In genomic region chr19:19217110-19217509, GRCh38 we compare ENCODE assay signal across 11 cellular contexts. TPM values are rescaled to one million over a fixed set of nuclear protein-coding genes. Genes with fewer than 3 reads are reported as not detected.
A peak's percentile ranks its signal among the peaks of the same experiment; 100 is the strongest.
DNase-seq lines count a peak whose midpoint lies in the region; ATAC-seq and TF ChIP-seq lines count a peak whose summit lies in the region.
"Had no signal": no experiment of that assay in that cellular context is flagged by ENCODE, and none has a peak within 500 bp of the region (broad histone marks: within the 10 kb centered on the region; RNA-seq: fewer than 3 reads in every experiment).

No MANE protein-coding gene starts in this region.

- CTCF ChIA-PET in HCT116 (lab: Charles Lee) = no interaction called here
- CTCF ChIA-PET in PC-3 (lab: Charles Lee) = no interaction called here

- peak; percentile 76 for ATAC-seq in HCT116
- peak; percentile 29; the same call in 1 of the 2 replicates for ATAC-seq in PC-3
- ATAC-seq in GM19397 (IDR thresholded peaks at IDR 0.05; ENCODE audit: unreplicated experiment) = no peak
- ATAC-seq in HG02678 (IDR thresholded peaks at IDR 0.05; ENCODE audit: unreplicated experiment) = no peak
- ATAC-seq: gastrocnemius medialis had no signal

- H3K9ac ChIP-seq in HCT116 (ENCODE audit: low read length) (no peak overlapping the region), PC-3 (ENCODE audit: low read length) (no peak overlapping the region), fibroblast of lung (ENCODE audit: insufficient read depth, low read length) (no peak overlapping the region)

- intact Hi-C loops in HCT116 (cut with micrococcal nuclease) = no loop called here
- intact Hi-C loops in PC-3 (cut with micrococcal nuclease) = no loop called here

- H3K4me1 ChIP-seq in HCT116 (ENCODE audit: control insufficient read depth in 1 of 2, insufficient read depth in 2 of 2, low read length in 2 of 2) (peaks cover 5 to 8% of the 10 kb centered on the region in 2 experiments; a peak in 2 of 4 replicates), PC-3 (ENCODE audit: insufficient read depth, low read length) (no peaks in the 10 kb centered on the region), fibroblast of lung (ENCODE audit: control insufficient read depth, extremely low read depth, insufficient read depth, low read length) (no peaks in the 10 kb centered on the region), Peyer's patch (no peaks in the 10 kb centered on the region)
- H3K4me1 ChIP-seq: gastrocnemius medialis had no signal

- H3K9me2 ChIP-seq in HCT116 (ENCODE audit: insufficient read depth) (no peaks in the 10 kb centered on the region), PC-3 (replicated peaks; ENCODE audit: low read length) (no peaks in the 10 kb centered on the region)

- no peaks in the 10 kb centered on the region for H3K9me3 Mint-ChIP-seq in activated T-cell treated with anti-CD3 and anti-CD28 coated beads, Interleukin-2, amount 50 U/mL, for 24 hours

- H3K27me3 ChIP-seq in HCT116 (ENCODE audit: insufficient read depth, low read length) = no peaks in the 10 kb centered on the region
- peaks cover under 1% of the 10 kb centered on the region; the same call in 1 of the 2 replicates for H3K27me3 ChIP-seq in PC-3 (ENCODE audit: low read length)
- peaks cover 12% of the 10 kb centered on the region for H3K27me3 ChIP-seq in fibroblast of lung (ENCODE audit: control insufficient read depth, insufficient read depth, low read length)
- H3K27me3 ChIP-seq in Peyer's patch = peaks cover 0 to 12% of the 10 kb centered on the region in 2 donors

- no peak overlapping the region for H3K27ac ChIP-seq in HCT116 (ENCODE audit: low read depth, low read length)
- H3K27ac ChIP-seq in PC-3 (ENCODE audit: low read length) = no peak overlapping the region
- no peak overlapping the region for H3K27ac ChIP-seq in fibroblast of lung (ENCODE audit: insufficient read depth, low read length)
- H3K27ac ChIP-seq in Peyer's patch = no peak overlapping the region
- H3K27ac ChIP-seq: gastrocnemius medialis had no signal

- no peaks in the 10 kb centered on the region for H3K36me3 ChIP-seq in HCT116 (ENCODE audit: control insufficient read depth in 1 of 2, insufficient read depth in 2 of 2, low read length in 2 of 2)
- H3K36me3 ChIP-seq in PC-3 (ENCODE audit: low read depth, low read length) = no peaks in the 10 kb centered on the region
- no peaks in the 10 kb centered on the region for H3K36me3 ChIP-seq in fibroblast of lung (ENCODE audit: control insufficient read depth, insufficient read depth, low read length)
- H3K36me3 ChIP-seq in Peyer's patch = no peaks in the 10 kb centered on the region
- H3K36me3 ChIP-seq: gastrocnemius medialis had no signal

- no peak overlapping the region for H3K27ac Mint-ChIP-seq in activated T-cell treated with anti-CD3 and anti-CD28 coated beads, Interleukin-2, amount 50 U/mL, for 24 hours
- H3K27ac Mint-ChIP-seq: CD4-positive, alpha-beta memory T cell had no signal

- POLR2A ChIA-PET in HCT116 (lab: Charles Lee) (no interaction called here), PC-3 (lab: Charles Lee; ENCODE audit: unreplicated experiment) (no interaction called here)

- H4K20me1 ChIP-seq in HCT116 (ENCODE audit: insufficient read depth) (no peaks in the 10 kb centered on the region), PC-3 (ENCODE audit: low read length) (no peaks in the 10 kb centered on the region), fibroblast of lung (ENCODE audit: control insufficient read depth, extremely low read depth, insufficient read depth, low read length) (no peaks in the 10 kb centered on the region)

- H3F3A ChIP-seq in PC-3 (ENCODE audit: low read length, unreplicated experiment) = no peaks in the 10 kb centered on the region

- H2AFZ ChIP-seq in HCT116 (ENCODE audit: low read depth, low read length, poor library complexity, severe bottlenecking) (no peak overlapping the region), PC-3 (ENCODE audit: low read length) (no peak overlapping the region), fibroblast of lung (ENCODE audit: low read length) (no peak overlapping the region)

- H3K79me2 ChIP-seq in HCT116 (ENCODE audit: insufficient read depth, low read length) (no peaks in the 10 kb centered on the region), PC-3 (ENCODE audit: low read length) (no peaks in the 10 kb centered on the region), fibroblast of lung (ENCODE audit: control insufficient read depth, insufficient read depth, low read length) (no peaks in the 10 kb centered on the region)

- no peak for TF ChIP-seq POLR2A in HCT116 (IDR thresholded peaks at IDR 0.05; ENCODE audit: borderline replicate concordance, extremely low read depth, insufficient read depth, insufficient read length)
- TF ChIP-seq POLR2A in Peyer's patch (IDR thresholded peaks at IDR 0.05) = no peak

- no peaks in the 10 kb centered on the region for H3K36me3 Mint-ChIP-seq in activated T-cell treated with anti-CD3 and anti-CD28 coated beads, Interleukin-2, amount 50 U/mL, for 24 hours (ENCODE audit: low read depth)
- H3K36me3 Mint-ChIP-seq: CD4-positive, alpha-beta memory T cell had no signal

- RAD21 ChIA-PET in HCT116 (lab: Charles Lee; ENCODE audit: low non-redundant PET in 1 of 2, low total read pairs in 2 of 2, uncharacterized antibody in 2 of 2, unreplicated experiment in 2 of 2) = no interaction called here

- H3K9me3 ChIP-seq in HCT116 (ENCODE audit: control insufficient read depth in 1 of 2, insufficient read depth in 1 of 2, low read depth in 1 of 2, low read length in 2 of 2) = no peaks in the 10 kb centered on the region
- no peaks in the 10 kb centered on the region for H3K9me3 ChIP-seq in PC-3 (ENCODE audit: low read length)
- H3K9me3 ChIP-seq in fibroblast of lung (ENCODE audit: control insufficient read depth, insufficient read depth, low read depth, low read length) = no peaks in the 10 kb centered on the region
- no peaks in the 10 kb centered on the region for H3K9me3 ChIP-seq in Peyer's patch
- H3K9me3 ChIP-seq: gastrocnemius medialis had no signal

- TF ChIP-seq CTCF in AG10803 (conservative IDR thresholded peaks at IDR 0.05; ENCODE audit: low read length) (no peak), HCT116 (IDR thresholded peaks at IDR 0.05 in 2 of 3, conservative IDR thresholded peaks at IDR 0.05 in 1 of 3; ENCODE audit: borderline replicate concordance in 1 of 3, insufficient read depth in 1 of 3, low read depth in 2 of 3, low read length in 2 of 3) (peak in 2 of 3 experiments; percentile 55 to 56; a peak in 4 of 6 replicates), PC-3 (conservative IDR thresholded peaks at IDR 0.05; ENCODE audit: low read depth, low read length) (peak; percentile 48), fibroblast of lung (conservative IDR thresholded peaks at IDR 0.05 in 1 of 2, IDR thresholded peaks at IDR 0.05 in 1 of 2; ENCODE audit: low read depth in 1 of 2, low read length in 2 of 2) (no peak), Peyer's patch (IDR thresholded peaks at IDR 0.05) (no peak)

- peak; percentile 8 for DNase-seq in AG10803 (ENCODE audit: low read depth)
- peak; percentile 75 for DNase-seq in HCT116 (ENCODE audit: low read depth, low spot score)
- DNase-seq in PC-3 = peak; percentile 64
- peak; percentile 19 to 20 for DNase-seq in fibroblast of lung (ENCODE audit: low read depth in 2 of 2)
- DNase-seq in activated T-cell treated with anti-CD3 and anti-CD28 coated beads, Interleukin-2, amount 50 U/mL, for 24 hours = no peak
- DNase-seq in Peyer's patch = no peak
- DNase-seq: CD4-positive, alpha-beta memory T cell; gastrocnemius medialis had no signal

- H3K4me2 ChIP-seq in HCT116 (ENCODE audit: low read length) (peak overlapping the region; percentile 12; the same call in 1 of the 2 replicates), PC-3 (ENCODE audit: low read length) (no peak overlapping the region), fibroblast of lung (ENCODE audit: extremely low read depth, insufficient read depth, low read length) (no peak overlapping the region)

- H3K4me1 Mint-ChIP-seq in activated T-cell treated with anti-CD3 and anti-CD28 coated beads, Interleukin-2, amount 50 U/mL, for 24 hours (ENCODE audit: low read depth) = peaks cover 3% of the 10 kb centered on the region

- no peak overlapping the region for H3K4me3 ChIP-seq in AG10803 (ENCODE audit: low read length)
- no peak overlapping the region for H3K4me3 ChIP-seq in HCT116 (replicated peaks in 1 of 2; ENCODE audit: low read depth in 1 of 2, low read length in 2 of 2)
- no peak overlapping the region for H3K4me3 ChIP-seq in PC-3 (ENCODE audit: low read length)
- H3K4me3 ChIP-seq in fibroblast of lung (replicated peaks in 1 of 4; ENCODE audit: control extremely low read depth in 1 of 4, insufficient read depth in 1 of 4, low read depth in 3 of 4, low read length in 4 of 4) = no peak overlapping the region
- no peak overlapping the region for H3K4me3 ChIP-seq in Peyer's patch
- H3K4me3 ChIP-seq: gastrocnemius medialis had no signal

- peak; percentile 27; the same call in 1 of the 2 replicates for TF ChIP-seq RAD21 in HCT116 (IDR thresholded peaks at IDR 0.05; ENCODE audit: low read depth)

- no peak overlapping the region for H3K4me3 Mint-ChIP-seq in activated T-cell treated with anti-CD3 and anti-CD28 coated beads, Interleukin-2, amount 50 U/mL, for 24 hours
- H3K4me3 Mint-ChIP-seq: CD4-positive, alpha-beta memory T cell had no signal

- BruUV-seq in HCT116 (replicated peaks; lab: Mats Ljungman, UMichigan) = no TSS peak
- BruUV-seq in PC-3 (replicated peaks; lab: Mats Ljungman, UMichigan) = no TSS peak

- H3K27me3 Mint-ChIP-seq in activated T-cell treated with anti-CD3 and anti-CD28 coated beads, Interleukin-2, amount 50 U/mL, for 24 hours = peaks cover 53% of the 10 kb centered on the region

RNA-seq across cellular contexts. Expression of gene NCAN, which starts 5.4 kb away (rescaled TPM):
- total RNA-seq in HCT116 (2021; ENCODE audit: unreplicated experiment) = 0.07 TPM
- polyA plus RNA-seq in HCT116 (2012) = 0.14 and 0.20 TPM in 2 replicates
- 0.15 TPM in 1 of 2 replicates, not detected in the other for total RNA-seq in PC-3 (2014; rRNA removed)
- under 0.01 TPM in 2 replicates for total RNA-seq in fibroblast of lung
- not detected in 2 replicates for polyA plus RNA-seq in fibroblast of lung
- 0.02 TPM in 1 of 2 replicates, not detected in the other for polyA plus RNA-seq in fibroblast of lung (2012)
- not detected in 2 replicates for polyA minus RNA-seq in fibroblast of lung (ENCODE audit: low replicate concordance)
- total RNA-seq in Peyer's patch = not detected
- total RNA-seq: activated CD8-positive, alpha-beta memory T cell treated with anti-CD3 and anti-CD28 coated beads for 36 hours; CD4-positive, alpha-beta memory T cell; gastrocnemius medialis had no signal
- polyA plus RNA-seq: CD4-positive, alpha-beta memory T cell had no signal

RNA-seq across cellular contexts. Expression of gene NR2C2AP, which starts 13.9 kb away (rescaled TPM):
- total RNA-seq in HCT116 (2021; ENCODE audit: unreplicated experiment) (45.3 TPM), PC-3 (2014; rRNA removed) (39.3 and 47.0 TPM in 2 replicates), fibroblast of lung (3.3 and 4.4 TPM in 2 replicates), Peyer's patch (10 to 100 TPM in 2 of 4 donors, 1 to 10 TPM in 2; 5.0 to 11.6 (median 8.7) TPM)
- 27.4 and 37.7 TPM in 2 replicates for polyA plus RNA-seq in HCT116 (2012)
- 4.6 and 9.8 TPM in 2 replicates for polyA plus RNA-seq in fibroblast of lung
- 5.1 and 10.0 TPM in 2 replicates for polyA plus RNA-seq in fibroblast of lung (2012)
- polyA minus RNA-seq in fibroblast of lung (ENCODE audit: low replicate concordance) = 5.1 and 11.1 TPM in 2 replicates

RNA-seq across cellular contexts. Expression of gene RFXANK, which starts 25.1 kb away (rescaled TPM):
- total RNA-seq in HCT116 (2021; ENCODE audit: unreplicated experiment) = 78.9 TPM
- 99.7 and 103 TPM in 2 replicates for polyA plus RNA-seq in HCT116 (2012)
- 88.5 and 104 TPM in 2 replicates for total RNA-seq in PC-3 (2014; rRNA removed)
- total RNA-seq in fibroblast of lung = 60.1 and 65.2 TPM in 2 replicates
- polyA plus RNA-seq in fibroblast of lung = 31.9 and 45.3 TPM in 2 replicates
- polyA plus RNA-seq in fibroblast of lung (2012) = 91.4 and 116 TPM in 2 replicates
- polyA minus RNA-seq in fibroblast of lung (ENCODE audit: low replicate concordance) = 75.4 and 115 TPM in 2 replicates
- 10 to 100 TPM; 18.2 to 75.1 (median 51.9) TPM for total RNA-seq in Peyer's patch

RNA-seq across cellular contexts. Expression of gene BORCS8, which starts 25.2 kb away (rescaled TPM):
- 17.1 TPM for total RNA-seq in HCT116 (2021; ENCODE audit: unreplicated experiment)
- polyA plus RNA-seq in HCT116 (2012) = 7.0 and 9.9 TPM in 2 replicates
- total RNA-seq in PC-3 (2014; rRNA removed) = 21.9 and 33.1 TPM in 2 replicates
- 8.7 and 13.9 TPM in 2 replicates for total RNA-seq in fibroblast of lung
- 10.7 and 16.8 TPM in 2 replicates for polyA plus RNA-seq in fibroblast of lung
- 16.0 and 24.7 TPM in 2 replicates for polyA plus RNA-seq in fibroblast of lung (2012)
- polyA minus RNA-seq in fibroblast of lung (ENCODE audit: low replicate concordance) = 24.3 and 25.2 TPM in 2 replicates
- 10 to 100 TPM; 17.2 to 32.2 (median 22.1) TPM for total RNA-seq in Peyer's patch

RNA-seq across cellular contexts. Expression of gene MEF2B, which starts 47.0 kb away (rescaled TPM):
- total RNA-seq in HCT116 (2021; ENCODE audit: unreplicated experiment) (7.9 TPM), PC-3 (2014; rRNA removed) (0.22 and 0.29 TPM in 2 replicates), fibroblast of lung (under 0.01 and 0.33 TPM in 2 replicates), Peyer's patch (1 to 10 TPM in 2 of 4 donors, not detected in 2; 5.0 to 7.4 TPM)
- polyA plus RNA-seq in HCT116 (2012) = 0.45 and 0.73 TPM in 2 replicates
- polyA plus RNA-seq in fibroblast of lung = 0.19 and 0.35 TPM in 2 replicates
- 0.19 and 0.27 TPM in 2 replicates for polyA plus RNA-seq in fibroblast of lung (2012)
- not detected in 2 replicates for polyA minus RNA-seq in fibroblast of lung (ENCODE audit: low replicate concordance)

Comparison
In these comparisons a context has a peak if more than half of its experiments do, and no peak if none do; other contexts are left out.
1. DNase-seq: peak in AG10803 (single experiment), HCT116 (single experiment), PC-3 (single experiment) and fibroblast of lung (2 of 2); none in activated T-cell treated with anti-CD3 and anti-CD28 coated beads, Interleukin-2, amount 50 U/mL, for 24 hours (single experiment) and Peyer's patch (0 of 3).
2. CTCF ChIP-seq: peak in HCT116 (2 of 3) and PC-3 (single experiment); none in AG10803 (single experiment), fibroblast of lung (0 of 2) and Peyer's patch (0 of 6).
3. ATAC-seq: peak in HCT116 (single experiment) and PC-3 (single experiment); none in GM19397 (single experiment) and HG02678 (single experiment).